Comparison of ENCODE assay signal across 1 cellular context in genomic region chr9:1273859-1274258, GRCh38.
TF ChIP-seq lines count a peak whose summit lies in the region.

No MANE protein-coding gene starts in this region.

TF ChIP-seq in GM12878, 131 proteins besides CTCF, POLR2A, EP300 and RAD21 (continued from another document):
- TF ChIP-seq NFXL1 (IDR thresholded peaks at IDR 0.05; ENCODE audit: borderline replicate concordance) = no peak
- peak; percentile 60; the same call in 1 of the 2 replicates for TF ChIP-seq BMI1 (IDR thresholded peaks at IDR 0.05; ENCODE audit: borderline replicate concordance)
- TF ChIP-seq RUNX3 (IDR thresholded peaks at IDR 0.05; ENCODE audit: low read length) = peak; percentile 18; the same call in 1 of the 2 replicates
- TF ChIP-seq CREB1 (IDR thresholded peaks at IDR 0.05; ENCODE audit: low read depth) = no peak
- TF ChIP-seq JUNB (IDR thresholded peaks at IDR 0.05) = no peak
- TF ChIP-seq NBN (IDR thresholded peaks at IDR 0.05) = 0 out of 2 replicates have a peak, but pooled peaks have one; percentile 46
- TF ChIP-seq IKZF1 (conservative IDR thresholded peaks at IDR 0.05) = peak; percentile 96
- peak; percentile 43; the same call in 1 of the 2 replicates for TF ChIP-seq ATF7 (IDR thresholded peaks at IDR 0.05; ENCODE audit: low read depth)
- TF ChIP-seq ZBED1 (IDR thresholded peaks at IDR 0.05; ENCODE audit: borderline replicate concordance) = no peak
- TF ChIP-seq PAX8 (IDR thresholded peaks at IDR 0.05) = no peak
- peak; percentile 92 for TF ChIP-seq NR2F1 (conservative IDR thresholded peaks at IDR 0.05)
- TF ChIP-seq MAX (IDR thresholded peaks at IDR 0.05; ENCODE audit: low read depth, low read length) = no peak
- peak; percentile 81 for TF ChIP-seq BCL11A (IDR thresholded peaks at IDR 0.05; ENCODE audit: low read depth, low read length)
- peak; percentile 85 for TF ChIP-seq DPF2 (IDR thresholded peaks at IDR 0.05)
- TF ChIP-seq POU2F2 (IDR thresholded peaks at IDR 0.05; ENCODE audit: borderline replicate concordance, low read depth, low read length) = peak; percentile 36; the same call in 1 of the 3 replicates
- TF ChIP-seq RB1 (IDR thresholded peaks at IDR 0.05; ENCODE audit: borderline replicate concordance) = no peak
- TF ChIP-seq BHLHE40 (IDR thresholded peaks at IDR 0.05; ENCODE audit: borderline replicate concordance in 1 of 2, low read depth in 2 of 2, low read length in 1 of 2) = peak; percentile 27 to 66; a peak in 2 of 4 replicates
- no peak for TF ChIP-seq HDGF (IDR thresholded peaks at IDR 0.05)
- TF ChIP-seq SMAD1 (IDR thresholded peaks at IDR 0.05; ENCODE audit: low read depth, partially characterized antibody) = no peak
- no peak for TF ChIP-seq FOXM1 (IDR thresholded peaks at IDR 0.05; ENCODE audit: low read depth, low read length)
- no peak for TF ChIP-seq MYB (IDR thresholded peaks at IDR 0.05; ENCODE audit: borderline replicate concordance, low read depth, low read length)
- TF ChIP-seq TCF12 (IDR thresholded peaks at IDR 0.05; ENCODE audit: low read depth, low read length) = 0 out of 2 replicates have a peak, but pooled peaks have one; percentile 29
